ENCODE assay signal across 8 cellular contexts in genomic region chr3:128488995-128489859, GRCh38. TPM values are rescaled to one million over a fixed set of nuclear protein-coding genes. Genes with fewer than 3 reads are reported as not detected.
DNase-seq lines count a peak whose midpoint lies in the region; ATAC-seq and TF ChIP-seq lines count a peak whose summit lies in the region.

No MANE protein-coding gene starts in this region.

- intact Hi-C loops in ovary (cut with DNase I): loop anchor here in 1 of 4 donors (5.0 kb wide), 1 partner anchor 62 kb away; no protein-coding TSS in a partner anchor

- no peaks in the 10 kb centered on the region for H3K36me3 Mint-ChIP-seq in activated CD8-positive, alpha-beta T cell treated with anti-CD3 and anti-CD28 coated beads, Interleukin-2, amount 10 ng/mL, durations not matched to agents 7 days and 5 days (ENCODE audit: low read depth)
- H3K36me3 Mint-ChIP-seq in glutamatergic neuron (ENCODE audit: unreplicated experiment): peaks cover 3% of the 10 kb centered on the region

- TF ChIP-seq EP300 in ovary (IDR thresholded peaks at IDR 0.05): no peak

- H3K9me3 Mint-ChIP-seq in activated CD8-positive, alpha-beta T cell treated with anti-CD3 and anti-CD28 coated beads, Interleukin-2, amount 10 ng/mL, durations not matched to agents 7 days and 5 days (ENCODE audit: insufficient read depth): no peaks in the 10 kb centered on the region
- H3K9me3 Mint-ChIP-seq in glutamatergic neuron (ENCODE audit: unreplicated experiment): peaks cover 13% of the 10 kb centered on the region

- POLR2A ChIA-PET in activated CD8-positive, alpha-beta T cell treated with anti-CD3 and anti-CD28 coated beads, Interleukin-2, amount 10 ng/mL, durations not matched to agents 7 days and 5 days (lab: Charles Lee): no interaction called here
- POLR2A ChIA-PET in GM10248 (lab: Yijun Ruan, JAX): no interaction called here

- 1 to 2% (median 1%) methylated on average over 84 to 89 of the region's 89 CpGs for WGBS in ovary, 3 donors

- H3K27ac ChIP-seq in ovary: peak overlapping the region; percentile 26 to 28

- CTCF ChIA-PET in activated CD8-positive, alpha-beta T cell treated with anti-CD3 and anti-CD28 coated beads, Interleukin-2, amount 10 ng/mL, durations not matched to agents 7 days and 5 days (lab: Charles Lee): interaction anchor here (5.7 kb wide), 1 partner anchor 62 kb away, joined by 27 read pairs; no protein-coding TSS in a partner anchor
- CTCF ChIA-PET in GM10248 (lab: Yijun Ruan, JAX): interaction anchor here (0.8 to 0.9 kb wide), 4 partner anchors 8 to 175 kb away, joined by 3 read pairs; no protein-coding TSS in a partner anchor

- peaks cover 10% of the 10 kb centered on the region for H3K27me3 ChIP-seq in ovary

- peaks cover 77% of the 10 kb centered on the region for H3K27me3 Mint-ChIP-seq in activated CD8-positive, alpha-beta T cell treated with anti-CD3 and anti-CD28 coated beads, Interleukin-2, amount 10 ng/mL, durations not matched to agents 7 days and 5 days (ENCODE audit: low read depth)
- H3K27me3 Mint-ChIP-seq in glutamatergic neuron (ENCODE audit: unreplicated experiment): peaks cover 26% of the 10 kb centered on the region

- DNase-seq in ELF-1 (ENCODE audit: low read depth, low spot score): peak; percentile 77
- peak; percentile 75 for DNase-seq in NCI-H1105 treated with DMSO at 0.1 percent for 48 hours (lab: John Stamatoyannopoulos, UW)
- DNase-seq in activated CD8-positive, alpha-beta T cell treated with anti-CD3 and anti-CD28 coated beads, Interleukin-2, amount 10 ng/mL, durations not matched to agents 7 days and 5 days: peak; percentile 49
- peak; percentile 71 for DNase-seq in glutamatergic neuron
- peak in 4 of 5 donors; percentile 42 to 64 (median 60) for DNase-seq in ovary
- DNase-seq in SKM-1 (lab: John Stamatoyannopoulos, UW; ENCODE audit: unreplicated experiment): no peak
- no peak for DNase-seq in GM10248 (ENCODE audit: extremely low spot score)

- H3K9me3 ChIP-seq in ovary: no peaks in the 10 kb centered on the region

- peaks cover 26% of the 10 kb centered on the region for H3K4me1 Mint-ChIP-seq in activated CD8-positive, alpha-beta T cell treated with anti-CD3 and anti-CD28 coated beads, Interleukin-2, amount 10 ng/mL, durations not matched to agents 7 days and 5 days (ENCODE audit: low read depth)
- peaks cover 12% of the 10 kb centered on the region for H3K4me1 Mint-ChIP-seq in glutamatergic neuron (ENCODE audit: low read depth, unreplicated experiment)

- peak overlapping the region; percentile 54 for H3K4me3 Mint-ChIP-seq in activated CD8-positive, alpha-beta T cell treated with anti-CD3 and anti-CD28 coated beads, Interleukin-2, amount 10 ng/mL, durations not matched to agents 7 days and 5 days
- peak overlapping the region; percentile 84 for H3K4me3 Mint-ChIP-seq in glutamatergic neuron (ENCODE audit: unreplicated experiment)

- H3K4me1 ChIP-seq in ovary (ENCODE audit: insufficient read depth): peaks cover 19% of the 10 kb centered on the region

- peak; percentile 14 for ATAC-seq in activated CD8-positive, alpha-beta T cell treated with anti-CD3 and anti-CD28 coated beads, Interleukin-2, amount 10 ng/mL, durations not matched to agents 7 days and 5 days
- no peak for ATAC-seq in HG03571 (IDR thresholded peaks at IDR 0.05; ENCODE audit: unreplicated experiment)

- TF ChIP-seq POLR2A in ovary (IDR thresholded peaks at IDR 0.05): no peak

- H3K36me3 ChIP-seq in ovary: no peaks in the 10 kb centered on the region

- H3K27ac Mint-ChIP-seq in activated CD8-positive, alpha-beta T cell treated with anti-CD3 and anti-CD28 coated beads, Interleukin-2, amount 10 ng/mL, durations not matched to agents 7 days and 5 days: no peak overlapping the region
- H3K27ac Mint-ChIP-seq in glutamatergic neuron (ENCODE audit: unreplicated experiment): no peak overlapping the region

- H3K4me3 ChIP-seq in ovary: peak overlapping the region; percentile 58

- no peak for TF ChIP-seq CTCF in glutamatergic neuron (IDR thresholded peaks at IDR 0.05; ENCODE audit: partially characterized antibody, unreplicated experiment)
- no peak for TF ChIP-seq CTCF in ovary (IDR thresholded peaks at IDR 0.05)
- no peak for TF ChIP-seq CTCF in GM10248 (IDR thresholded peaks at IDR 0.05; ENCODE audit: control extremely low read depth, extremely low read depth, low read depth, missing control alignments)

RNA-seq across cellular contexts. Expression of gene GATA2, which starts 3.8 kb away (rescaled TPM):
- not detected for total RNA-seq in activated CD8-positive, alpha-beta T cell treated with anti-CD3 and anti-CD28 coated beads, Interleukin-2, amount 10 ng/mL, durations not matched to agents 7 days and 5 days
- total RNA-seq in glutamatergic neuron (ENCODE audit: unreplicated experiment) (3.6 TPM), ovary (10 to 100 TPM in 1 of 7 donors, 1 to 10 TPM in 6; 4.0 to 16.1 (median 6.1) TPM)
- 1 to 10 TPM; 5.1 to 8.1 TPM for polyA plus RNA-seq in ovary

RNA-seq across cellular contexts. Expression of gene DNAJB8, which starts 22.5 kb away (rescaled TPM):
- not detected for total RNA-seq in activated CD8-positive, alpha-beta T cell treated with anti-CD3 and anti-CD28 coated beads, Interleukin-2, amount 10 ng/mL, durations not matched to agents 7 days and 5 days
- total RNA-seq in glutamatergic neuron (ENCODE audit: unreplicated experiment): not detected
- total RNA-seq in ovary: not detected
- not detected for polyA plus RNA-seq in ovary

Comparison
In these comparisons a context has a peak if more than half of its experiments do, and no peak if none do; other contexts are left out.
1. DNase-seq: peak in ELF-1 (single experiment), NCI-H1105 treated with DMSO at 0.1 percent for 48 hours (single experiment), activated CD8-positive, alpha-beta T cell treated with anti-CD3 and anti-CD28 coated beads, Interleukin-2, amount 10 ng/mL, durations not matched to agents 7 days and 5 days (single experiment), glutamatergic neuron (single experiment) and ovary (4 of 5); none in SKM-1 (single experiment) and GM10248 (single experiment).